Comparison of ENCODE assay signal across 1 cellular context in the genomic region with DNA sequence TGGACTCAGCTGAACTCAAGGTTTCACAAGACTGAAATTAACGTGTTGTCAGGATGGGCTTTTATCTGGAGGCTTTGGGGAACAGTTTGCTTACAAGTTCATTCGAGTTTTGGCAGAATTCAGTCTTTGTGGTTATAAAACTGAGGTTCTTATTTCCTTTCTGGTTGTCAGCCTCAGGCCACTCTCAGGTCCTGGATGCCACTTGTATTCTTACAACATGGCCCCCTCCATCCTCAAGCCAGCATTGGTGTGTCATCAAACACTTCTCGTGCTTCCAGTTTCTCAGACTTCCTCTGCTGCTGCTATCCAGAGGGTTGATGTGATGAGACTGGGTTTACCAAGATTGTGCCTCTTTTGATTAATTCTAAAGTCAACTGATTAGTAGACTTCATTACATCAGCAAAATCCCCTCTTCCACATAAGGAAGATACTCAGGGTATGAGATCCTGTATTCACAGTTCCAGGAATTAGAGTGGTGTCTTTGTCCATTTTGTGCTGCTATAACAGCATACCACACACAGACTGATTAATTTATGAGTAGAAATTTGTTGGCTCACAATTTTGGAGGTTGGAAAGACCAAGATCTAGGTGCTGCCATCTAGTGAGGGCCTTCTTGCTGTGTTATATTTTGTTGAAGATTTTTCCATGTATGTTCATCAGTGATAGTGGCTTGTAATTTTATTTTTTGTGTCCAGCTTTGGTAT.
TF ChIP-seq lines count a peak whose summit lies in the region.

No MANE protein-coding gene starts in this region.

TF ChIP-seq in GM12878, 131 proteins besides CTCF, POLR2A, EP300 and RAD21 (continued from another document and continues in another):
- TF ChIP-seq REST (IDR thresholded peaks at IDR 0.05; ENCODE audit: low read depth, low read length) (no peak), RBBP5 (conservative IDR thresholded peaks at IDR 0.05) (no peak), EED (IDR thresholded peaks at IDR 0.05; ENCODE audit: low read depth) (peak; percentile 34; the same call in 1 of the 2 replicates), TCF3 (IDR thresholded peaks at IDR 0.05; ENCODE audit: borderline replicate concordance, insufficient read depth, low read depth, low read length) (no peak), ASH2L (IDR thresholded peaks at IDR 0.05; ENCODE audit: borderline replicate concordance, low read depth) (no peak), CEBPB (IDR thresholded peaks at IDR 0.05; ENCODE audit: borderline replicate concordance in 1 of 2, low read depth in 2 of 2, low read length in 2 of 2) (no peak), ZNF274 (IDR thresholded peaks at IDR 0.05; ENCODE audit: insufficient read depth, insufficient read length) (no peak), E4F1 (IDR thresholded peaks at IDR 0.05; ENCODE audit: borderline replicate concordance, partially characterized antibody) (no peak), BACH1 (IDR thresholded peaks at IDR 0.05; ENCODE audit: borderline replicate concordance) (no peak), ZNF24 (IDR thresholded peaks at IDR 0.05) (no peak), RUNX3 (IDR thresholded peaks at IDR 0.05; ENCODE audit: low read length) (peak; percentile 88), CREM (IDR thresholded peaks at IDR 0.05; ENCODE audit: low read depth) (no peak; the same call in 1 of the 2 replicates), ZNF217 (IDR thresholded peaks at IDR 0.05) (no peak), HDAC6 (IDR thresholded peaks at IDR 0.05; ENCODE audit: unreplicated experiment) (no peak), SMC3 (IDR thresholded peaks at IDR 0.05; ENCODE audit: borderline replicate concordance, low read length) (peak; percentile 43; the same call in 1 of the 2 replicates), BHLHE40 (IDR thresholded peaks at IDR 0.05; ENCODE audit: borderline replicate concordance in 1 of 2, low read depth in 2 of 2, low read length in 1 of 2) (peak in 1 of 2 experiments; percentile 15; a peak in 1 of 4 replicates), ZBED1 (IDR thresholded peaks at IDR 0.05; ENCODE audit: borderline replicate concordance) (no peak), KLF5 (IDR thresholded peaks at IDR 0.05; ENCODE audit: partially characterized antibody) (no peak), BMI1 (IDR thresholded peaks at IDR 0.05; ENCODE audit: borderline replicate concordance) (no peak), ETV6 (conservative IDR thresholded peaks at IDR 0.05 in 1 of 2, IDR thresholded peaks at IDR 0.05 in 1 of 2; ENCODE audit: borderline replicate concordance in 1 of 2, low read depth in 1 of 2) (0 out of 4 replicates have a peak, but pooled peaks of 1 of the 2 experiments have one; percentile 10), MYC (IDR thresholded peaks at IDR 0.05; ENCODE audit: insufficient read depth, insufficient read length, insufficient replicate concordance, low read length, severe bottlenecking) (no peak), NFXL1 (IDR thresholded peaks at IDR 0.05; ENCODE audit: borderline replicate concordance) (no peak), IKZF2 (IDR thresholded peaks at IDR 0.05) (peak; percentile 18 to 30; a peak in 1 of 4 replicates), CREB1 (IDR thresholded peaks at IDR 0.05; ENCODE audit: low read depth) (0 out of 2 replicates have a peak, but pooled peaks have one; percentile 15), TCF7 (IDR thresholded peaks at IDR 0.05; ENCODE audit: borderline replicate concordance) (no peak), HDAC2 (IDR thresholded peaks at IDR 0.05) (no peak), KDM1A (IDR thresholded peaks at IDR 0.05; ENCODE audit: borderline replicate concordance) (no peak), GABPA (IDR thresholded peaks at IDR 0.05; ENCODE audit: low read depth) (no peak), TARDBP (IDR thresholded peaks at IDR 0.05; ENCODE audit: borderline replicate concordance) (no peak)
- TF ChIP-seq, protein P1, sequence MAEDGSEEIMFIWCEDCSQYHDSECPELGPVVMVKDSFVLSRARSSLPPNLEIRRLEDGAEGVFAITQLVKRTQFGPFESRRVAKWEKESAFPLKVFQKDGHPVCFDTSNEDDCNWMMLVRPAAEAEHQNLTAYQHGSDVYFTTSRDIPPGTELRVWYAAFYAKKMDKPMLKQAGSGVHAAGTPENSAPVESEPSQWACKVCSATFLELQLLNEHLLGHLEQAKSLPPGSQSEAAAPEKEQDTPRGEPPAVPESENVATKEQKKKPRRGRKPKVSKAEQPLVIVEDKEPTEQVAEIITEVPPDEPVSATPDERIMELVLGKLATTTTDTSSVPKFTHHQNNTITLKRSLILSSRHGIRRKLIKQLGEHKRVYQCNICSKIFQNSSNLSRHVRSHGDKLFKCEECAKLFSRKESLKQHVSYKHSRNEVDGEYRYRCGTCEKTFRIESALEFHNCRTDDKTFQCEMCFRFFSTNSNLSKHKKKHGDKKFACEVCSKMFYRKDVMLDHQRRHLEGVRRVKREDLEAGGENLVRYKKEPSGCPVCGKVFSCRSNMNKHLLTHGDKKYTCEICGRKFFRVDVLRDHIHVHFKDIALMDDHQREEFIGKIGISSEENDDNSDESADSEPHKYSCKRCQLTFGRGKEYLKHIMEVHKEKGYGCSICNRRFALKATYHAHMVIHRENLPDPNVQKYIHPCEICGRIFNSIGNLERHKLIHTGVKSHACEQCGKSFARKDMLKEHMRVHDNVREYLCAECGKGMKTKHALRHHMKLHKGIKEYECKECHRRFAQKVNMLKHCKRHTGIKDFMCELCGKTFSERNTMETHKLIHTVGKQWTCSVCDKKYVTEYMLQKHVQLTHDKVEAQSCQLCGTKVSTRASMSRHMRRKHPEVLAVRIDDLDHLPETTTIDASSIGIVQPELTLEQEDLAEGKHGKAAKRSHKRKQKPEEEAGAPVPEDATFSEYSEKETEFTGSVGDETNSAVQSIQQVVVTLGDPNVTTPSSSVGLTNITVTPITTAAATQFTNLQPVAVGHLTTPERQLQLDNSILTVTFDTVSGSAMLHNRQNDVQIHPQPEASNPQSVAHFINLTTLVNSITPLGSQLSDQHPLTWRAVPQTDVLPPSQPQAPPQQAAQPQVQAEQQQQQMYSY (CRISPR knock-in tag; IDR thresholded peaks at IDR 0.05) = no peak
- TF ChIP-seq, protein P2, sequence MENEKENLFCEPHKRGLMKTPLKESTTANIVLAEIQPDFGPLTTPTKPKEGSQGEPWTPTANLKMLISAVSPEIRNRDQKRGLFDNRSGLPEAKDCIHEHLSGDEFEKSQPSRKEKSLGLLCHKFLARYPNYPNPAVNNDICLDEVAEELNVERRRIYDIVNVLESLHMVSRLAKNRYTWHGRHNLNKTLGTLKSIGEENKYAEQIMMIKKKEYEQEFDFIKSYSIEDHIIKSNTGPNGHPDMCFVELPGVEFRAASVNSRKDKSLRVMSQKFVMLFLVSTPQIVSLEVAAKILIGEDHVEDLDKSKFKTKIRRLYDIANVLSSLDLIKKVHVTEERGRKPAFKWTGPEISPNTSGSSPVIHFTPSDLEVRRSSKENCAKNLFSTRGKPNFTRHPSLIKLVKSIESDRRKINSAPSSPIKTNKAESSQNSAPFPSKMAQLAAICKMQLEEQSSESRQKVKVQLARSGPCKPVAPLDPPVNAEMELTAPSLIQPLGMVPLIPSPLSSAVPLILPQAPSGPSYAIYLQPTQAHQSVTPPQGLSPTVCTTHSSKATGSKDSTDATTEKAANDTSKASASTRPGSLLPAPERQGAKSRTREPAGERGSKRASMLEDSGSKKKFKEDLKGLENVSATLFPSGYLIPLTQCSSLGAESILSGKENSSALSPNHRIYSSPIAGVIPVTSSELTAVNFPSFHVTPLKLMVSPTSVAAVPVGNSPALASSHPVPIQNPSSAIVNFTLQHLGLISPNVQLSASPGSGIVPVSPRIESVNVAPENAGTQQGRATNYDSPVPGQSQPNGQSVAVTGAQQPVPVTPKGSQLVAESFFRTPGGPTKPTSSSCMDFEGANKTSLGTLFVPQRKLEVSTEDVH (IDR thresholded peaks at IDR 0.05; ENCODE audit: low read depth, partially characterized antibody) = no peak
- TF ChIP-seq, protein P3, sequence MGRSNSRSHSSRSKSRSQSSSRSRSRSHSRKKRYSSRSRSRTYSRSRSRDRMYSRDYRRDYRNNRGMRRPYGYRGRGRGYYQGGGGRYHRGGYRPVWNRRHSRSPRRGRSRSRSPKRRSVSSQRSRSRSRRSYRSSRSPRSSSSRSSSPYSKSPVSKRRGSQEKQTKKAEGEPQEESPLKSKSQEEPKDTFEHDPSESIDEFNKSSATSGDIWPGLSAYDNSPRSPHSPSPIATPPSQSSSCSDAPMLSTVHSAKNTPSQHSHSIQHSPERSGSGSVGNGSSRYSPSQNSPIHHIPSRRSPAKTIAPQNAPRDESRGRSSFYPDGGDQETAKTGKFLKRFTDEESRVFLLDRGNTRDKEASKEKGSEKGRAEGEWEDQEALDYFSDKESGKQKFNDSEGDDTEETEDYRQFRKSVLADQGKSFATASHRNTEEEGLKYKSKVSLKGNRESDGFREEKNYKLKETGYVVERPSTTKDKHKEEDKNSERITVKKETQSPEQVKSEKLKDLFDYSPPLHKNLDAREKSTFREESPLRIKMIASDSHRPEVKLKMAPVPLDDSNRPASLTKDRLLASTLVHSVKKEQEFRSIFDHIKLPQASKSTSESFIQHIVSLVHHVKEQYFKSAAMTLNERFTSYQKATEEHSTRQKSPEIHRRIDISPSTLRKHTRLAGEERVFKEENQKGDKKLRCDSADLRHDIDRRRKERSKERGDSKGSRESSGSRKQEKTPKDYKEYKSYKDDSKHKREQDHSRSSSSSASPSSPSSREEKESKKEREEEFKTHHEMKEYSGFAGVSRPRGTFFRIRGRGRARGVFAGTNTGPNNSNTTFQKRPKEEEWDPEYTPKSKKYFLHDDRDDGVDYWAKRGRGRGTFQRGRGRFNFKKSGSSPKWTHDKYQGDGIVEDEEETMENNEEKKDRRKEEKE (IDR thresholded peaks at IDR 0.05) = no peak
- TF ChIP-seq, protein P4, sequence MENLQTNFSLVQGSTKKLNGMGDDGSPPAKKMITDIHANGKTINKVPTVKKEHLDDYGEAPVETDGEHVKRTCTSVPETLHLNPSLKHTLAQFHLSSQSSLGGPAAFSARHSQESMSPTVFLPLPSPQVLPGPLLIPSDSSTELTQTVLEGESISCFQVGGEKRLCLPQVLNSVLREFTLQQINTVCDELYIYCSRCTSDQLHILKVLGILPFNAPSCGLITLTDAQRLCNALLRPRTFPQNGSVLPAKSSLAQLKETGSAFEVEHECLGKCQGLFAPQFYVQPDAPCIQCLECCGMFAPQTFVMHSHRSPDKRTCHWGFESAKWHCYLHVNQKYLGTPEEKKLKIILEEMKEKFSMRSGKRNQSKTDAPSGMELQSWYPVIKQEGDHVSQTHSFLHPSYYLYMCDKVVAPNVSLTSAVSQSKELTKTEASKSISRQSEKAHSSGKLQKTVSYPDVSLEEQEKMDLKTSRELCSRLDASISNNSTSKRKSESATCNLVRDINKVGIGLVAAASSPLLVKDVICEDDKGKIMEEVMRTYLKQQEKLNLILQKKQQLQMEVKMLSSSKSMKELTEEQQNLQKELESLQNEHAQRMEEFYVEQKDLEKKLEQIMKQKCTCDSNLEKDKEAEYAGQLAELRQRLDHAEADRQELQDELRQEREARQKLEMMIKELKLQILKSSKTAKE (IDR thresholded peaks at IDR 0.05; ENCODE audit: low read depth, poor library complexity, severe bottlenecking) = no peak
- TF ChIP-seq, protein P5, sequence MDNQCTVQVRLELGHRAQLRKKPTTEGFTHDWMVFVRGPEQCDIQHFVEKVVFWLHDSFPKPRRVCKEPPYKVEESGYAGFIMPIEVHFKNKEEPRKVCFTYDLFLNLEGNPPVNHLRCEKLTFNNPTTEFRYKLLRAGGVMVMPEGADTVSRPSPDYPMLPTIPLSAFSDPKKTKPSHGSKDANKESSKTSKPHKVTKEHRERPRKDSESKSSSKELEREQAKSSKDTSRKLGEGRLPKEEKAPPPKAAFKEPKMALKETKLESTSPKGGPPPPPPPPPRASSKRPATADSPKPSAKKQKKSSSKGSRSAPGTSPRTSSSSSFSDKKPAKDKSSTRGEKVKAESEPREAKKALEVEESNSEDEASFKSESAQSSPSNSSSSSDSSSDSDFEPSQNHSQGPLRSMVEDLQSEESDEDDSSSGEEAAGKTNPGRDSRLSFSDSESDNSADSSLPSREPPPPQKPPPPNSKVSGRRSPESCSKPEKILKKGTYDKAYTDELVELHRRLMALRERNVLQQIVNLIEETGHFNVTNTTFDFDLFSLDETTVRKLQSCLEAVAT (IDR thresholded peaks at IDR 0.05) = no peak
- TF ChIP-seq, protein P6, sequence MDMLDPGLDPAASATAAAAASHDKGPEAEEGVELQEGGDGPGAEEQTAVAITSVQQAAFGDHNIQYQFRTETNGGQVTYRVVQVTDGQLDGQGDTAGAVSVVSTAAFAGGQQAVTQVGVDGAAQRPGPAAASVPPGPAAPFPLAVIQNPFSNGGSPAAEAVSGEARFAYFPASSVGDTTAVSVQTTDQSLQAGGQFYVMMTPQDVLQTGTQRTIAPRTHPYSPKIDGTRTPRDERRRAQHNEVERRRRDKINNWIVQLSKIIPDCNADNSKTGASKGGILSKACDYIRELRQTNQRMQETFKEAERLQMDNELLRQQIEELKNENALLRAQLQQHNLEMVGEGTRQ (IDR thresholded peaks at IDR 0.05; ENCODE audit: borderline replicate concordance, low read depth, low read length) = no peak
